8 cellular contexts compared by ENCODE assay signal in the genomic region with DNA sequence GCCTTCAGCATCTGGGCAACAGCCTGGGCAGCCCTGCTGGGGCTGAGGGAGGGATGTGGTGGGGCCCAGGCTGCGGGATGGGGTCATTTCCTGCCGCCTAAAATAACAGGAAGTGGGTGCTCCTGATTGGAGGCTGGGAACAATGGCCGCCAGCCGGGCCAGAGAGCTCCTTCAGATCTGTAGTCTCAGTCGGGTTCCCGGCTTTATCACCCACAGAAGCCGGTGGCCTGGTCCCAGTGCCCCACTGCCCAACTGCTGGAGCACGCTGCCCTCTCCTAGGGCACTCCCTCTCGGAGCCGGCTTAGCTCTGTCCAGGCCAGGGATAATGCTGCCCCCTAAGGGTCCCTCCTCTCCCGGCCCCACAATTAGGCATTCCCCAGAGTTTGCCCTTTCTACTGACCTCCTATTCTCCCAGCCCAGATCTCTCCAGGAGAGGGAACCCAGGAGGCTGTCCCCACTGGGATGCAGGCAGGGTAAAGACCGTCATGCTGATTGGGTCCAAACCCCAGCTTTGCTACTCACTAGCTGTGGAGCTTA. TPM values are rescaled to one million over a fixed set of nuclear protein-coding genes. Genes with fewer than 3 reads are reported as not detected.
DNase-seq lines count a peak whose midpoint lies in the region; ATAC-seq, FAIRE-seq and TF ChIP-seq lines count a peak whose summit lies in the region.

No MANE protein-coding gene starts in this region.

- H3K4me1 ChIP-seq in endocrine pancreas (ENCODE audit: control insufficient read depth, insufficient read depth, low read length) (no peaks in the 10 kb centered on the region), mesendoderm (ENCODE audit: control insufficient read depth, low read depth, low read length) (peaks cover 23% of the 10 kb centered on the region)

- H2AK5ac ChIP-seq in mesendoderm (ENCODE audit: low read length): no peak overlapping the region

- no peaks in the 10 kb centered on the region for H3K9me3 Mint-ChIP-seq in activated CD8-positive, alpha-beta T cell treated with anti-CD3 and anti-CD28 coated beads for 36 hours

- H4K8ac ChIP-seq in mesendoderm (ENCODE audit: low read depth, low read length): no peak overlapping the region

- DNase-seq in GM13977 (ENCODE audit: low spot score) (peak; percentile 68), NCI-H2029 (lab: John Stamatoyannopoulos, UW) (peak; percentile 37), mesendoderm (peak; percentile 86), D721Med (ENCODE audit: insufficient read length, low spot score) (no peak)
- DNase-seq in activated CD8-positive, alpha-beta T cell treated with anti-CD3 and anti-CD28 coated beads for 36 hours: peak; percentile 88
- peak; percentile 52 for DNase-seq in stimulated activated naive CD4-positive, alpha-beta T cell treated with Interleukin-2 at 50 U/mL for 16 hours (lab: John Stamatoyannopoulos, UW)

- in situ Hi-C loops in GM13977 (cut with MboI; ENCODE audit: low pct_unique_long_range_greater_than_20kb, low sequenced_read_pairs, unreplicated experiment): no loop called here

- peak overlapping the region; percentile 89 for H3K56ac ChIP-seq in mesendoderm (ENCODE audit: low read length)

- H3K36me3 ChIP-seq in endocrine pancreas (ENCODE audit: control insufficient read depth, insufficient read depth, low read length): no peaks in the 10 kb centered on the region
- peaks cover 2% of the 10 kb centered on the region for H3K36me3 ChIP-seq in mesendoderm (ENCODE audit: control insufficient read depth, insufficient read depth, low read length)

- H3K23ac ChIP-seq in mesendoderm (ENCODE audit: low read length): peak overlapping the region; percentile 3

- no peak overlapping the region for H2BK120ac ChIP-seq in mesendoderm (ENCODE audit: low read depth, low read length)

- TF ChIP-seq CTCF in GM13977 (IDR thresholded peaks at IDR 0.05; ENCODE audit: extremely low read depth, insufficient read depth, missing control alignments): peak; percentile 44
- no peak for TF ChIP-seq CTCF in activated CD8-positive, alpha-beta T cell treated with anti-CD3 and anti-CD28 coated beads for 36 hours (IDR thresholded peaks at IDR 0.05)
- no peak for TF ChIP-seq CTCF in D721Med (IDR thresholded peaks at IDR 0.05; ENCODE audit: insufficient read depth, missing control alignments)

- no peak overlapping the region for H2BK15ac ChIP-seq in mesendoderm (replicated peaks; ENCODE audit: low read depth)

- peak overlapping the region; percentile 89 for H3K4ac ChIP-seq in mesendoderm (ENCODE audit: low read depth, low read length)

- H3K79me1 ChIP-seq in mesendoderm (ENCODE audit: low read length): peaks cover 51% of the 10 kb centered on the region

- WGBS in mesendoderm (ENCODE audit: extremely low coverage, insufficient coverage, low lambda C conversion rate): no CpG with 5 or more reads among the region's 12 CpGs

- H3K4me1 Mint-ChIP-seq in activated CD8-positive, alpha-beta T cell treated with anti-CD3 and anti-CD28 coated beads for 36 hours (ENCODE audit: low read depth): peaks cover 60% of the 10 kb centered on the region

- intact Hi-C loops in activated CD8-positive, alpha-beta T cell treated with anti-CD3 and anti-CD28 coated beads for 36 hours (cut with micrococcal nuclease): no loop called here

- H3K36me3 Mint-ChIP-seq in activated CD8-positive, alpha-beta T cell treated with anti-CD3 and anti-CD28 coated beads for 36 hours (ENCODE audit: low read depth): peaks cover 38% of the 10 kb centered on the region

- POLR2A ChIA-PET in activated CD8-positive, alpha-beta T cell treated with anti-CD3 and anti-CD28 coated beads for 36 hours (lab: Charles Lee): interaction anchor here (0.6 to 4.8 kb wide), 17 partner anchors 9 to 237 kb away, joined by 3 to 72 read pairs (median 5); a partner anchor contains a TSS

- H3K9me3 ChIP-seq in endocrine pancreas (ENCODE audit: control insufficient read depth, low read length): no peaks in the 10 kb centered on the region

- H2BK5ac ChIP-seq in mesendoderm (ENCODE audit: low read length): peak overlapping the region; percentile 77

- peak overlapping the region; percentile 94 for H3K27ac Mint-ChIP-seq in activated CD8-positive, alpha-beta T cell treated with anti-CD3 and anti-CD28 coated beads for 36 hours

- peak overlapping the region; percentile 33 for H3K4me2 ChIP-seq in mesendoderm (ENCODE audit: low read length)

- H3K27me3 ChIP-seq in endocrine pancreas (ENCODE audit: control insufficient read depth, insufficient read depth, low read length) (no peaks in the 10 kb centered on the region), mesendoderm (ENCODE audit: insufficient read depth, low read length, poor library complexity) (no peaks in the 10 kb centered on the region)

- H3K79me2 ChIP-seq in mesendoderm (ENCODE audit: control insufficient read depth, insufficient read depth, low read length): peaks cover 64% of the 10 kb centered on the region

- no peak for FAIRE-seq in D721Med (lab: Jason Lieb, UNC)

- CTCF ChIA-PET in activated CD8-positive, alpha-beta T cell treated with anti-CD3 and anti-CD28 coated beads for 36 hours (lab: Charles Lee): interaction anchor here (1.1 to 7.5 kb wide), 10 partner anchors 10 to 219 kb away, joined by 3 to 95 read pairs (median 6); a partner anchor contains a TSS

- peak overlapping the region; percentile 65 for H3K18ac ChIP-seq in mesendoderm (ENCODE audit: low read length)

- H3K4me3 ChIP-seq in endocrine pancreas (ENCODE audit: control insufficient read depth, insufficient read depth, low read length) (peak overlapping the region; percentile 51), mesendoderm (ENCODE audit: low read length) (peak overlapping the region; percentile 44)

- peak; percentile 56 for ATAC-seq in activated CD8-positive, alpha-beta T cell treated with anti-CD3 and anti-CD28 coated beads for 36 hours
- ATAC-seq in GM18520 (IDR thresholded peaks at IDR 0.05; ENCODE audit: unreplicated experiment): no peak

- H4K5ac ChIP-seq in mesendoderm (ENCODE audit: low read length): no peak overlapping the region

- peak overlapping the region; percentile 74 for H3K27ac ChIP-seq in mesendoderm (ENCODE audit: low read depth, low read length)

- no peaks in the 10 kb centered on the region for H3K27me3 Mint-ChIP-seq in activated CD8-positive, alpha-beta T cell treated with anti-CD3 and anti-CD28 coated beads for 36 hours

- H3K9ac ChIP-seq in endocrine pancreas (ENCODE audit: control insufficient read depth, insufficient read depth, low read length) (peak overlapping the region; percentile 32), mesendoderm (ENCODE audit: low read length) (peak overlapping the region; percentile 86)

- H3K4me3 Mint-ChIP-seq in activated CD8-positive, alpha-beta T cell treated with anti-CD3 and anti-CD28 coated beads for 36 hours: peak overlapping the region; percentile 80

RNA-seq across cellular contexts. Expression of a gene that starts 5.1 kb away (rescaled TPM):
- 100 to 1,000 TPM; 125 to 129 TPM for total RNA-seq in activated CD8-positive, alpha-beta T cell treated with anti-CD3 and anti-CD28 coated beads for 36 hours
- 38.9 TPM for polyA plus RNA-seq in mesendoderm (2013, experiment 1 of 2)
- 40.0 TPM for polyA plus RNA-seq in mesendoderm (2013, experiment 2 of 2)

RNA-seq across cellular contexts. Expression of a gene that starts 11.7 kb away (rescaled TPM):
- 10 to 100 TPM; 47.9 to 48.4 TPM for total RNA-seq in activated CD8-positive, alpha-beta T cell treated with anti-CD3 and anti-CD28 coated beads for 36 hours
- 40.2 TPM for polyA plus RNA-seq in mesendoderm (2013, experiment 1 of 2)
- polyA plus RNA-seq in mesendoderm (2013, experiment 2 of 2): 41.3 TPM

RNA-seq across cellular contexts. Expression of a gene that starts 36.0 kb away (rescaled TPM):
- under 1 TPM; 0.83 to 0.85 TPM for total RNA-seq in activated CD8-positive, alpha-beta T cell treated with anti-CD3 and anti-CD28 coated beads for 36 hours
- polyA plus RNA-seq in mesendoderm (2013, experiment 1 of 2): 0.49 TPM
- 0.50 TPM for polyA plus RNA-seq in mesendoderm (2013, experiment 2 of 2)
